Comparison of ENCODE assay signal across 8 cellular contexts in the genomic region with DNA sequence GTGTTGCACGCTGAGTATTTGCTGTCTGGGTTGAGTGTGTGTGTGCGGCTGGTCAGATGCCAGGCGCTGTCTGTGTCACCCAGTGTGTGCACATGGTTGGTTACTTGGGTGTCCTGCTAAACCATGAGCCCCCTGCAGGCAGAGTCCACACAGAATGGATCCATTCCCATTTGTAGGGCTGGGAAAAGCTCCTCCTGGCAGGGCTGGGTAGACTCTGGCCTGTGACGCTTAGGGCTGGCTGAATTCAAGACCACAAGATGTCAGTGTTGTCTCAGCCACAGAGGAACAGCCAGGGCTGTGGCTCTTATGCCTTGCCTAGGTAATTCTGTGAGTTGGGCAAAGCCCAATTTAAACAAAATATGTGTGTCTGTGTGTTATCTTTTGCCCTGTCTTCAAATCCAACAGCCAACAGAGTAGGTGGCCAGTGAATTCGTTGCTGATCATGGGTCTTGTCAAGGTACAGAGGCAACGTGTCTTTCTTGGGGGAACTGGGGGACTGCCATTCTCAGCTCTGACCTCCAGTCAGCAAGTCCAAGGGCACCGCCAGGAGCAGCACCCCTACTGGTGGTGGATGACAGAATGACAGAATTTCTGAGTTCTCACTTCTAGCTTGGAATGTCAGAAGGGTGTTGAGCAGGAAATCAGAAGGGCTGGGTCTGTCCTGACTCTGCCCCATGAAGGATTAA.
DNase-seq lines count a peak whose midpoint lies in the region; ATAC-seq and TF ChIP-seq lines count a peak whose summit lies in the region.

No MANE protein-coding gene starts in this region.

- no peak overlapping the region for H3K4me3 ChIP-seq in lung

- H3K4me1 ChIP-seq in lung (ENCODE audit: control insufficient read depth in 2 of 2, insufficient read depth in 2 of 2, low read length in 2 of 2): no peaks in the 10 kb centered on the region

- in situ Hi-C loops in T47D (cut with HindIII; ENCODE audit: low pct_unique_long_range_greater_than_20kb, low sequenced_read_pairs): no loop called here

- no peaks in the 10 kb centered on the region for H3K27me3 ChIP-seq in lung (ENCODE audit: control insufficient read depth, insufficient read depth)

- ATAC-seq in HG02588 (IDR thresholded peaks at IDR 0.05; ENCODE audit: unreplicated experiment): peak; percentile 71
- peak; percentile 63 for ATAC-seq in lung (ENCODE audit: insufficient read depth, low FRiP score)

- peak; percentile 37 for DNase-seq in GM03348 (ENCODE audit: low spot score)
- DNase-seq in NCI-H2107 treated with DMSO at 0.1 percent for 48 hours (lab: John Stamatoyannopoulos, UW; ENCODE audit: unreplicated experiment): peak; percentile 38
- DNase-seq in T47D (ENCODE audit: low read depth in 1 of 2, low spot score in 1 of 2): peak; percentile 66 to 91
- DNase-seq in lung (ENCODE audit: low spot score): peak; percentile 59
- no peak for DNase-seq in stimulated activated CD8-positive, alpha-beta memory T cell treated with anti-CD3 and anti-CD28 coated beads, Interleukin-4, amount 100 ng/mL, for 48 hours
- no peak for DNase-seq in dedifferentiated amniotic fluid mesenchymal stem cell (ENCODE audit: extremely low spot score)
- DNase-seq in NOMO-1 (lab: John Stamatoyannopoulos, UW; ENCODE audit: unreplicated experiment in 2 of 2): no peak

- WGBS in lung, 2 donors: 29 to 36% methylated on average over 7 of the region's 7 CpGs

- H3K27ac ChIP-seq in lung (ENCODE audit: low read depth in 1 of 2, low read length in 1 of 2): no peak overlapping the region

- no peak for TF ChIP-seq CTCF in lung (IDR thresholded peaks at IDR 0.05; ENCODE audit: control extremely low read depth, extremely low read depth)

- peaks cover 0 to 2% of the 10 kb centered on the region in 2 donors for H3K9me3 ChIP-seq in lung (ENCODE audit: control insufficient read depth in 2 of 2, insufficient read depth in 1 of 2, low read length in 1 of 2)

- no peaks in the 10 kb centered on the region for H3K36me3 ChIP-seq in lung (ENCODE audit: control insufficient read depth in 2 of 2, insufficient read depth in 2 of 2, low read length in 2 of 2)

Comparison
In these comparisons a context has a peak if more than half of its experiments do, and no peak if none do; other contexts are left out.
1. DNase-seq: peak in GM03348 (single experiment), NCI-H2107 treated with DMSO at 0.1 percent for 48 hours (single experiment), T47D (2 of 2) and lung (single experiment); none in stimulated activated CD8-positive, alpha-beta memory T cell treated with anti-CD3 and anti-CD28 coated beads, Interleukin-4, amount 100 ng/mL, for 48 hours (single experiment), dedifferentiated amniotic fluid mesenchymal stem cell (single experiment) and NOMO-1 (0 of 2).